8 cellular contexts compared by ENCODE assay signal in the genomic region with DNA sequence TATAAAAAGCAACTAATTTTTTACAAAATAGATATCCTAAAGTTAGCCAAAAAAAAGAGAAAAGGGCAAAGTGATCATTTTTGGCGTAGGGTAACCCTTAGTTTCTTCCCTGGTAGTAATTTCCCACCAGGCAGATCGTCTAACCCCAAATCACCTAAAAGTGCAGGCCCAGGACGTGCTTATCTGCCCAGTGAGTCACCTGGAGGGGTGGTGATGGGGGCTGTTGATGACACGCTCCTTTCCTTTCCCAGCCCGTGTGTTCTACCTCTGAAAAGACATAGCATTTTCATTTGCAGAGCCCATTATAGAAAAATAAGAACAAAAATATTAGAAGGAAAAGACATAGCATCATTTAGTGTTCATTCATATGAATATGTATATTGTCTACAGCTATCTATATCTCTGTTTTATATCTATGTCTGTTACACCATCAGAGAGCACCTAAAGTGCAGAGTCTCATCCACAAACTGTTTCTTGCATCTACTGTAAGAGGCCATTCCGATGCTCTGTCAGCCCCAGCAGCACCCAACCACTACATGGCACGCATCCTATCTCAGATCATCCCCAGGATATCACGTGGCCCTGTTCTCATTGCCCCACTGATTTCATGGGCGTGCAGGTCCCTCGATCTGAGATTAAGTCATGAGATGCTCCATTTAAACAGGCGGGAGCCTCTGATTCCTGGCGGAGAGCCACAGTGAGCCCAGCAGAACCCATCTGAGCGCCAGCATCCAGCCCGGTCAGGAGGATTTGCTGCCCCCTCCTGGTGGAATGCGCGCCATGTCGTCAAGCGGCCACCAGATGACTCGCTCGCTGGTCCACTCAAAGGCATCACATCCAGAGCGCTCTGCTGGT. TPM values are rescaled to one million over a fixed set of nuclear protein-coding genes. Genes with fewer than 3 reads are reported as not detected.
DNase-seq lines count a peak whose midpoint lies in the region; ATAC-seq, FAIRE-seq and TF ChIP-seq lines count a peak whose summit lies in the region.

No MANE protein-coding gene starts in this region.

- intact Hi-C loops in testis (cut with DNase I; ENCODE audit: low total_unique reads), result no loop called here

- TF ChIP-seq CTCF in LNCaP clone FGC (IDR thresholded peaks at IDR 0.05; ENCODE audit: control insufficient read depth, extremely low read depth, insufficient read depth) (peak; percentile 99), testis (IDR thresholded peaks at IDR 0.05) (peak; percentile 70 to 77 (median 72))

- no peaks in the 10 kb centered on the region for H3K4me1 ChIP-seq in testis

- DNase-seq in GM12891 (ENCODE audit: insufficient read length, low spot score) (peak; percentile 75), LNCaP clone FGC (ENCODE audit: low read depth) (peak; percentile 59), SHP77 treated with DMSO at 0.1 percent for 48 hours (lab: John Stamatoyannopoulos, UW) (peak; percentile 55), foreskin melanocyte (peak; percentile 67), occipital lobe (lab: John Stamatoyannopoulos, UW) (peak; percentile 46), testis (peak; percentile 91)
- DNase-seq in activated T-helper 9 cell treated with anti-CD3 and anti-CD28 coated beads, Interleukin-2, amount 50 U/mL, for 16 hours (ENCODE audit: low read depth), result peak; percentile 73

- no peak for ATAC-seq in GM19328 (IDR thresholded peaks at IDR 0.05; ENCODE audit: unreplicated experiment)

- FAIRE-seq in GM12891 (lab: Jason Lieb, UNC), result peak; percentile 92

- 35 to 45% methylated on average over 15 to 21 of the region's 21 CpGs for WGBS in testis, 2 donors

- no peak overlapping the region for H3K27ac ChIP-seq in testis

- TF ChIP-seq POLR2A in GM12891 (IDR thresholded peaks at IDR 0.05; ENCODE audit: low read depth, low read length) (no peak), testis (IDR thresholded peaks at IDR 0.05) (no peak)

- H3K9me3 ChIP-seq in testis, result no peaks in the 10 kb centered on the region

- H3K4me3 ChIP-seq in LNCaP clone FGC (ENCODE audit: low read depth, low read length) (no peak overlapping the region), testis (no peak overlapping the region)

- H3K36me3 ChIP-seq in testis (ENCODE audit: low read depth, missing control alignments), result no peaks in the 10 kb centered on the region

- H3K27me3 ChIP-seq in testis, result no peaks in the 10 kb centered on the region

TF ChIP-seq in GM12891, 5 proteins besides CTCF, POLR2A, EP300 and RAD21:
- TF ChIP-seq TAF1 (IDR thresholded peaks at IDR 0.05; ENCODE audit: low read depth, low read length) (no peak), POLR2AphosphoS5 (IDR thresholded peaks at IDR 0.05; ENCODE audit: low read depth, low read length) (no peak), PAX5 (IDR thresholded peaks at IDR 0.05; ENCODE audit: insufficient read depth, low read length, severe bottlenecking) (no peak), SPI1 (IDR thresholded peaks at IDR 0.05; ENCODE audit: low read depth, low read length) (no peak), POU2F2 (IDR thresholded peaks at IDR 0.05; ENCODE audit: low read depth, low read length) (no peak)

RNA-seq across cellular contexts. Expression of a gene that starts 8.5 kb away (rescaled TPM):
- polyA plus RNA-seq in GM12891 (2012; ENCODE audit: low read depth, missing spikeins), result 0.14 TPM
- total RNA-seq in occipital lobe (not detected), testis (10 to 100 TPM in 1 of 2 donors, 1 to 10 TPM in 1; 3.6 to 11.0 TPM)
- 4.9 TPM for polyA plus RNA-seq in testis (ENCODE audit: insufficient read depth, low read depth, low replicate concordance)

RNA-seq across cellular contexts. Expression of a gene that starts 11.3 kb away (rescaled TPM):
- 0.06 TPM for polyA plus RNA-seq in GM12891 (2012; ENCODE audit: low read depth, missing spikeins)
- not detected for total RNA-seq in occipital lobe
- total RNA-seq in testis, result 1 to 10 TPM in 1 of 2 donors, under 1 TPM in 1; 0.37 to 1.5 TPM
- 2.7 TPM for polyA plus RNA-seq in testis (ENCODE audit: insufficient read depth, low read depth, low replicate concordance)

RNA-seq across cellular contexts. Expression of a gene that starts 25.8 kb away (rescaled TPM):
- polyA plus RNA-seq in GM12891 (2012; ENCODE audit: low read depth, missing spikeins), result 0.03 TPM
- total RNA-seq in occipital lobe (0.16 TPM), testis (1 to 10 TPM; 1.9 to 4.4 TPM)
- 8.7 TPM for polyA plus RNA-seq in testis (ENCODE audit: insufficient read depth, low read depth, low replicate concordance)

RNA-seq across cellular contexts. Expression of a gene that starts 30.6 kb away (rescaled TPM):
- polyA plus RNA-seq in GM12891 (2012; ENCODE audit: low read depth, missing spikeins), result 4,709 TPM
- 1,641 TPM for total RNA-seq in occipital lobe
- total RNA-seq in testis, result 1,000 to 10,000 TPM in 1 of 2 donors, 100 to 1,000 TPM in 1; 648 to 1,251 TPM
- polyA plus RNA-seq in testis (ENCODE audit: insufficient read depth, low read depth, low replicate concordance), result 969 TPM

RNA-seq across cellular contexts. Expression of a gene that starts 40.2 kb away (rescaled TPM):
- polyA plus RNA-seq in GM12891 (2012; ENCODE audit: low read depth, missing spikeins), result 13.9 TPM
- total RNA-seq in occipital lobe, result 34.2 TPM
- total RNA-seq in testis, result 100 to 1,000 TPM; 162 to 177 TPM
- polyA plus RNA-seq in testis (ENCODE audit: insufficient read depth, low read depth, low replicate concordance), result 73.1 TPM
